In the genomic region with DNA sequence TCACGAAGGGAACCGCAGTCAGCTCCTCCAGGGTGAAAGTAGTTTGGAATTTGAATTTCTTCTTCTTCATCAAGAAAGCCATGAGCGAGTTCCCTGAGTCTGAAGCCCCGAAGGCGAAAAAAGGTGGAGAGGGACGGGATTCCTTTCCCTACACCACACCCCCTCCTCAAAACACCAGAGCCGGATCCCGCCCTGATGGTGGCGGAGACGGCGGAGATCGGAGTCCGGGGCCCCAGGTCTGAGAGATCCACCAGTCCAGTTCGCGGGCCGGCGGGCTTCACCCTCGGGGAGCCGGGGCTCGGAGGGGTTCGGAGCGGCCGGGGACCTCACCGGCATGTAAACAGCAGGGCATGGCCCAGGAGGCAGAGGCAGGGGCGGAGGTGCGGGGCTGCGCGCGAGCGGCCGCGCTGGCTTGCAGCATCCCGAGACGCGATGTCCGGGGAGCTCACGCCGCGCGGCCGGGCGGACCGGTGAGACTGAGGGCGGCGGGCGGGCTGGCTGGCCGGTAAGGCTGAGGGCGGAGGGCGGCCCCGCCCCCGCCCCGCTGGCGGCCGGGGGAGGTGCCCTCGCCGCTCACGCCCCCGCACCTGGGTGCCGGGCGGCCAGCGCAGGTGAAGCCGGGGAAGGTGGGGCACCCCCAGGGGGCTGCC, we compare ENCODE assay signal across 8 cellular contexts. TPM values are rescaled to one million over a fixed set of nuclear protein-coding genes. Genes with fewer than 3 reads are reported as not detected.
DNase-seq lines count a peak whose midpoint lies in the region; ATAC-seq and TF ChIP-seq lines count a peak whose summit lies in the region.

No MANE protein-coding gene starts in this region.

- no peaks in the 10 kb centered on the region for H3K27me3 Mint-ChIP-seq in endodermal cell (ENCODE audit: insufficient read depth)
- no peaks in the 10 kb centered on the region for H3K27me3 Mint-ChIP-seq in naive thymus-derived CD4-positive, alpha-beta T cell

- peak overlapping the region; percentile 90 for H3K27ac Mint-ChIP-seq in endodermal cell
- H3K27ac Mint-ChIP-seq in naive thymus-derived CD4-positive, alpha-beta T cell: peak overlapping the region; percentile 86 to 98 (median 94)

- H3K36me3 Mint-ChIP-seq in endodermal cell (ENCODE audit: low read depth): peaks cover 3% of the 10 kb centered on the region
- peaks cover 9 to 39% (median 33%) of the 10 kb centered on the region in 5 donors for H3K36me3 Mint-ChIP-seq in naive thymus-derived CD4-positive, alpha-beta T cell

- in situ Hi-C loops in GM13977 (cut with MboI; ENCODE audit: low pct_unique_long_range_greater_than_20kb, low sequenced_read_pairs, unreplicated experiment): no loop called here

- H3K36me3 ChIP-seq in endodermal cell (ENCODE audit: control insufficient read depth, insufficient read depth, low read length): no peaks in the 10 kb centered on the region
- H3K36me3 ChIP-seq in naive thymus-derived CD4-positive, alpha-beta T cell (ENCODE audit: control insufficient read depth in 2 of 3, insufficient read depth in 3 of 3, low read length in 3 of 3): peaks cover 0 to 48% (median 11%) of the 10 kb centered on the region in 3 experiments

- DNase-seq in DMS53 (lab: John Stamatoyannopoulos, UW): peak; percentile 89
- DNase-seq in HT-29 (ENCODE audit: low spot score): peak; percentile 71
- DNase-seq in activated CD4-positive, alpha-beta T cell treated with anti-CD3 and anti-CD28 coated beads, Interleukin-2, amount 50 U/mL, for 1 hour: peak; percentile 48
- peak; percentile 81 for DNase-seq in endodermal cell
- DNase-seq in naive thymus-derived CD4-positive, alpha-beta T cell: peak in 4 of 9 donors; percentile 28 to 76 (median 44)
- DNase-seq in NCI-H446 treated with DMSO at 0.1 percent for 48 hours (lab: John Stamatoyannopoulos, UW): no peak
- DNase-seq in GM13977 (ENCODE audit: low spot score): no peak

- intact Hi-C loops in naive thymus-derived CD4-positive, alpha-beta T cell (cut with micrococcal nuclease): loop anchor here (2.0 to 5.0 kb wide), 3 partner anchors 13 to 38 kb away; no protein-coding TSS in a partner anchor

- peaks cover 41% of the 10 kb centered on the region for H3K4me1 Mint-ChIP-seq in endodermal cell
- peaks cover 41 to 54% (median 50%) of the 10 kb centered on the region in 7 donors for H3K4me1 Mint-ChIP-seq in naive thymus-derived CD4-positive, alpha-beta T cell

- no peaks in the 10 kb centered on the region for H3K9me3 ChIP-seq in endodermal cell (ENCODE audit: control insufficient read depth, low read length)
- no peaks in the 10 kb centered on the region for H3K9me3 ChIP-seq in naive thymus-derived CD4-positive, alpha-beta T cell (ENCODE audit: control insufficient read depth in 2 of 3, low read length in 3 of 3)

- WGBS in endodermal cell (ENCODE audit: insufficient coverage in 1 of 2, insufficient read length in 1 of 2), 2 experiments: 0% methylated on average over 14 to 62 of the region's 62 CpGs

- H3K4me1 ChIP-seq in endodermal cell (ENCODE audit: control insufficient read depth, insufficient read depth, low read length): peaks cover 26% of the 10 kb centered on the region
- peaks cover 33 to 41% of the 10 kb centered on the region in 2 donors for H3K4me1 ChIP-seq in naive thymus-derived CD4-positive, alpha-beta T cell (ENCODE audit: control insufficient read depth in 2 of 2, insufficient read depth in 2 of 2, low read length in 2 of 2)

- POLR2A ChIA-PET in naive thymus-derived CD4-positive, alpha-beta T cell (lab: Charles Lee): interaction anchor here (0.8 to 61.3 kb wide), 6 partner anchors 4 to 121 kb away, joined by 3 to 1719 read pairs (median 762); a partner anchor contains a TSS

- H3K27ac ChIP-seq in endodermal cell (ENCODE audit: low read depth, low read length): peak overlapping the region; percentile 49
- peak overlapping the region; percentile 84 for H3K27ac ChIP-seq in naive thymus-derived CD4-positive, alpha-beta T cell (ENCODE audit: low read depth, low read length)

- H3K27me3 ChIP-seq in endodermal cell (ENCODE audit: control insufficient read depth, insufficient read depth, low read length, poor library complexity, severe bottlenecking): no peaks in the 10 kb centered on the region
- no peaks in the 10 kb centered on the region for H3K27me3 ChIP-seq in naive thymus-derived CD4-positive, alpha-beta T cell (ENCODE audit: control insufficient read depth in 2 of 2, insufficient read depth in 2 of 2, low read length in 2 of 2)

- H3K9ac ChIP-seq in endodermal cell (ENCODE audit: extremely low read depth, low read length, poor library complexity, severe bottlenecking): peak overlapping the region; percentile 62

- TF ChIP-seq CTCF in endodermal cell (conservative IDR thresholded peaks at IDR 0.05) (no peak), GM13977 (IDR thresholded peaks at IDR 0.05; ENCODE audit: extremely low read depth, insufficient read depth, missing control alignments) (no peak)

- H3K4me3 ChIP-seq in endodermal cell (ENCODE audit: low read length): peak overlapping the region; percentile 95
- H3K4me3 ChIP-seq in naive thymus-derived CD4-positive, alpha-beta T cell (ENCODE audit: low read length): peak overlapping the region; percentile 93

- CTCF ChIA-PET in naive thymus-derived CD4-positive, alpha-beta T cell (lab: Charles Lee): interaction anchor here (1.0 to 16.4 kb wide), 3 partner anchors 25 to 48 kb away, joined by 3 to 262 read pairs (median 13); no protein-coding TSS in a partner anchor

- no peaks in the 10 kb centered on the region for H3K9me3 Mint-ChIP-seq in endodermal cell
- peaks cover 0 to 1% (median 0%) of the 10 kb centered on the region in 11 donors for H3K9me3 Mint-ChIP-seq in naive thymus-derived CD4-positive, alpha-beta T cell

- H3K4me3 Mint-ChIP-seq in endodermal cell: peak overlapping the region; percentile 94
- peak overlapping the region; percentile 92 to 99 (median 97) for H3K4me3 Mint-ChIP-seq in naive thymus-derived CD4-positive, alpha-beta T cell

- peak; percentile 24 for ATAC-seq in GM21367 (IDR thresholded peaks at IDR 0.05; ENCODE audit: unreplicated experiment)
- peak; percentile 36 for ATAC-seq in naive thymus-derived CD4-positive, alpha-beta T cell

RNA-seq across cellular contexts. Expression of a gene that starts 0.6 kb away (rescaled TPM):
- 36.0 and 45.3 TPM in 2 replicates for total RNA-seq in HT-29 (2014; rRNA removed; shearing (Covaris generic))
- 10 to 100 TPM; 56.7 to 60.8 TPM for total RNA-seq in endodermal cell
- polyA plus RNA-seq in endodermal cell (2013, experiment 1 of 2): 21.5 TPM
- polyA plus RNA-seq in endodermal cell (2013, experiment 2 of 2): 20.4 TPM
- 100 to 1,000 TPM; 252 to 664 (median 347) TPM for total RNA-seq in naive thymus-derived CD4-positive, alpha-beta T cell
- 100 to 1,000 TPM; 124 to 297 TPM for polyA plus RNA-seq in naive thymus-derived CD4-positive, alpha-beta T cell

RNA-seq across cellular contexts. Expression of a gene that starts 42.5 kb away (rescaled TPM):
- total RNA-seq in HT-29 (2014; rRNA removed; shearing (Covaris generic)): 44.3 and 47.0 TPM in 2 replicates
- total RNA-seq in endodermal cell: 10 to 100 TPM; 45.7 TPM
- polyA plus RNA-seq in endodermal cell (2013, experiment 1 of 2): 39.5 TPM
- polyA plus RNA-seq in endodermal cell (2013, experiment 2 of 2): 35.1 TPM
- 10 to 100 TPM; 29.1 to 84.4 (median 56.8) TPM for total RNA-seq in naive thymus-derived CD4-positive, alpha-beta T cell
- polyA plus RNA-seq in naive thymus-derived CD4-positive, alpha-beta T cell: 10 to 100 TPM; 29.3 to 39.5 TPM

RNA-seq across cellular contexts. Expression of a gene that starts 49.6 kb away (rescaled TPM):
- total RNA-seq in HT-29 (2014; rRNA removed; shearing (Covaris generic)): 1.2 and 3.8 TPM in 2 replicates
- 1 to 10 TPM; 6.6 to 9.3 TPM for total RNA-seq in endodermal cell
- 3.7 TPM for polyA plus RNA-seq in endodermal cell (2013, experiment 1 of 2)
- 3.3 TPM for polyA plus RNA-seq in endodermal cell (2013, experiment 2 of 2)
- total RNA-seq in naive thymus-derived CD4-positive, alpha-beta T cell: 1 to 10 TPM; 1.4 to 2.9 (median 2.1) TPM
- polyA plus RNA-seq in naive thymus-derived CD4-positive, alpha-beta T cell: under 1 TPM in 1 of 2 donors, not detected in 1; 0.17 TPM

Comparison
In these comparisons a context has a peak if more than half of its experiments do, and no peak if none do; other contexts are left out.
1. DNase-seq: peak in DMS53 (single experiment), HT-29 (single experiment), activated CD4-positive, alpha-beta T cell treated with anti-CD3 and anti-CD28 coated beads, Interleukin-2, amount 50 U/mL, for 1 hour (single experiment) and endodermal cell (single experiment); none in NCI-H446 treated with DMSO at 0.1 percent for 48 hours (single experiment) and GM13977 (single experiment).